Comparison of ENCODE assay signal across 9 cellular contexts in genomic region chr4:38675167-38676121, GRCh38. TPM values are rescaled to one million over a fixed set of nuclear protein-coding genes. Genes with fewer than 3 reads are reported as not detected.
A peak's percentile ranks its signal among the peaks of the same experiment; 100 is the strongest.
DNase-seq lines count a peak whose midpoint lies in the region; ATAC-seq lines count a peak whose summit lies in the region.
"Had no signal": no experiment of that assay in that cellular context is flagged by ENCODE, and none has a peak within 500 bp of the region (broad histone marks: within the 10 kb centered on the region; RNA-seq: fewer than 3 reads in every experiment).

No MANE protein-coding gene starts in this region.

- H3K36me3 ChIP-seq in mesodermal cell (ENCODE audit: control insufficient read depth, insufficient read depth, low read length): peaks cover 57% of the 10 kb centered on the region
- H3K36me3 ChIP-seq: BLaER1 had no signal

- peak overlapping the region; percentile 75 for H3K27ac ChIP-seq in mesodermal cell (ENCODE audit: low read depth, low read length, severe bottlenecking)
- H3K27ac ChIP-seq: BLaER1 had no signal

- peak; percentile 32 for DNase-seq in DMS153 treated with DMSO at 0.1 percent for 48 hours (lab: John Stamatoyannopoulos, UW; ENCODE audit: unreplicated experiment)
- no peak for DNase-seq in DMS153 (lab: John Stamatoyannopoulos, UW)
- peak; percentile 63 for DNase-seq in HS-5 (ENCODE audit: low read depth)
- peak; percentile 29 for DNase-seq in NK-92 (lab: John Stamatoyannopoulos, UW; ENCODE audit: unreplicated experiment)
- peak; percentile 92 for DNase-seq in activated CD8-positive, alpha-beta memory T cell treated with anti-CD3 and anti-CD28 coated beads for 24 hours
- DNase-seq in effector memory CD8-positive, alpha-beta T cell: peak; percentile 80 to 89 (median 84)
- DNase-seq in stimulated activated CD8-positive, alpha-beta memory T cell treated with anti-CD3 and anti-CD28 coated beads, Interleukin-12 subunit alpha, Interleukin-12 subunit beta, amount 100 ng/mL, for 4 hours (ENCODE audit: low read depth): peak; percentile 57

- peak; percentile 60 for ATAC-seq in effector memory CD8-positive, alpha-beta T cell (replicated peaks)

- H3K27ac Mint-ChIP-seq in effector memory CD8-positive, alpha-beta T cell: peak overlapping the region; percentile 93 to 98

- no peaks in the 10 kb centered on the region for H3K9me3 Mint-ChIP-seq in effector memory CD8-positive, alpha-beta T cell

- peaks cover 66% of the 10 kb centered on the region for H3K4me1 ChIP-seq in mesodermal cell (ENCODE audit: control insufficient read depth, insufficient read depth, low read length, poor library complexity, severe bottlenecking)

- peaks cover 63% of the 10 kb centered on the region for H3K36me3 Mint-ChIP-seq in effector memory CD8-positive, alpha-beta T cell (ENCODE audit: insufficient read depth)

- H3K9me3 ChIP-seq in mesodermal cell (ENCODE audit: control insufficient read depth, low read length): no peaks in the 10 kb centered on the region
- H3K9me3 ChIP-seq: BLaER1 had no signal

- H3K4me1 Mint-ChIP-seq in effector memory CD8-positive, alpha-beta T cell (ENCODE audit: low read depth in 2 of 2): peaks cover 72 to 83% of the 10 kb centered on the region in 2 donors

- no peaks in the 10 kb centered on the region for H3K27me3 Mint-ChIP-seq in effector memory CD8-positive, alpha-beta T cell

- H3K4me3 ChIP-seq in mesodermal cell (ENCODE audit: extremely low read depth, insufficient read depth, low read length, poor library complexity, severe bottlenecking): no peak overlapping the region
- H3K4me3 ChIP-seq: BLaER1 had no signal

- 2 to 3% methylated on average over 4 to 5 of the region's 7 CpGs for WGBS in mesodermal cell (ENCODE audit: insufficient coverage in 2 of 2), 2 experiments

- peak overlapping the region; percentile 35 to 55 for H3K4me3 Mint-ChIP-seq in effector memory CD8-positive, alpha-beta T cell

RNA-seq across cellular contexts. Expression of gene KLF3, which starts 11.4 kb away (rescaled TPM):
- 55.0 TPM for polyA plus RNA-seq in mesodermal cell (2013, experiment 1 of 2)
- 50.2 TPM for polyA plus RNA-seq in mesodermal cell (2013, experiment 2 of 2)
